In genomic region chr6:117317261-117317660, GRCh38 we compare ENCODE assay signal across 9 cellular contexts. TPM values are rescaled to one million over a fixed set of nuclear protein-coding genes. Genes with fewer than 3 reads are reported as not detected.
DNase-seq lines count a peak whose midpoint lies in the region; ATAC-seq and TF ChIP-seq lines count a peak whose summit lies in the region.
"Had no signal": no experiment of that assay in that cellular context is flagged by ENCODE, and none has a peak within 500 bp of the region (broad histone marks: within the 10 kb centered on the region; RNA-seq: fewer than 3 reads in every experiment).

No MANE protein-coding gene starts in this region.

- H3K27me3 ChIP-seq in MM.1S (replicated peaks; ENCODE audit: insufficient read depth, low read length) (no peaks in the 10 kb centered on the region), gastrocnemius medialis (no peaks in the 10 kb centered on the region)
- H3K27me3 ChIP-seq: BLaER1 treated with 17β-estradiol and CSF1 and Interleukin-3, amounts not matched to agents 10 nM and 100 nM had no signal

- in situ Hi-C loops in gastrocnemius medialis (cut with MboI; ENCODE audit: low sequenced_read_pairs in 4 of 4) = loop anchor here in 1 of 4 donors (5.0 kb wide), 1 partner anchor 350 kb away; no protein-coding TSS in a partner anchor

- no peak overlapping the region for H3K9ac ChIP-seq in MM.1S (ENCODE audit: low read length)
- H3K9ac ChIP-seq: BLaER1 treated with 17β-estradiol and CSF1 and Interleukin-3, amounts not matched to agents 10 nM and 100 nM had no signal

- TF ChIP-seq POLR2A in gastrocnemius medialis (IDR thresholded peaks at IDR 0.05) = no peak

- H3K9me3 Mint-ChIP-seq in effector memory CD8-positive, alpha-beta T cell = no peaks in the 10 kb centered on the region

- H3K4me1 Mint-ChIP-seq in effector memory CD8-positive, alpha-beta T cell (ENCODE audit: low read depth in 2 of 2) = no peaks in the 10 kb centered on the region

- no peak overlapping the region for H2AFZ ChIP-seq in MM.1S (ENCODE audit: low read length)

- no peaks in the 10 kb centered on the region for H3F3A ChIP-seq in MM.1S (ENCODE audit: insufficient read depth, low read length)

- no peaks in the 10 kb centered on the region for H3K9me2 ChIP-seq in MM.1S (replicated peaks; ENCODE audit: insufficient read depth, low read length)

- H3K36me3 Mint-ChIP-seq in effector memory CD8-positive, alpha-beta T cell (ENCODE audit: insufficient read depth) = no peaks in the 10 kb centered on the region

- no peaks in the 10 kb centered on the region for H3K79me2 ChIP-seq in MM.1S (ENCODE audit: low read length)

- no peak overlapping the region for H3K4me2 ChIP-seq in MM.1S (ENCODE audit: low read depth, low read length)
- H3K4me2 ChIP-seq: BLaER1 treated with 17β-estradiol and CSF1 and Interleukin-3, amounts not matched to agents 10 nM and 100 nM had no signal

- H3K4me1 ChIP-seq in MM.1S (ENCODE audit: low read length) (no peaks in the 10 kb centered on the region), gastrocnemius medialis (peaks cover 0 to 6% of the 10 kb centered on the region in 2 donors)
- H3K4me1 ChIP-seq: BLaER1 treated with 17β-estradiol and CSF1 and Interleukin-3, amounts not matched to agents 10 nM and 100 nM had no signal

- no peak overlapping the region for H3K27ac ChIP-seq in MM.1S (ENCODE audit: low read length)
- no peak overlapping the region for H3K27ac ChIP-seq in gastrocnemius medialis
- no peak overlapping the region for H3K27ac ChIP-seq in substantia nigra (ENCODE audit: low read depth, low read length, poor library complexity, severe bottlenecking)
- H3K27ac ChIP-seq: BLaER1 treated with 17β-estradiol and CSF1 and Interleukin-3, amounts not matched to agents 10 nM and 100 nM had no signal

- peaks cover 7 to 19% of the 10 kb centered on the region in 2 donors for H3K27me3 Mint-ChIP-seq in effector memory CD8-positive, alpha-beta T cell

- H3K4me3 Mint-ChIP-seq in effector memory CD8-positive, alpha-beta T cell = no peak overlapping the region

- intact Hi-C loops in gastrocnemius medialis (cut with DNase I; ENCODE audit: low total_unique reads) = loop anchor here (1.0 to 5.0 kb wide), 3 partner anchors 36 to 345 kb away; no protein-coding TSS in a partner anchor

- peak; percentile 62 for TF ChIP-seq CTCF in MM.1S (IDR thresholded peaks at IDR 0.05; ENCODE audit: low read length)
- peak; percentile 58 for TF ChIP-seq CTCF in choroid plexus epithelial cell (conservative IDR thresholded peaks at IDR 0.05; ENCODE audit: low read depth, low read length)
- peak; percentile 54 to 70 (median 63) for TF ChIP-seq CTCF in gastrocnemius medialis (IDR thresholded peaks at IDR 0.05 in 4 of 5, conservative IDR thresholded peaks at IDR 0.05 in 1 of 5)

- H3K4me3 ChIP-seq in MM.1S (ENCODE audit: low read length) (no peak overlapping the region), choroid plexus epithelial cell (ENCODE audit: low read depth, low read length) (no peak overlapping the region), gastrocnemius medialis (no peak overlapping the region)
- H3K4me3 ChIP-seq: BLaER1 treated with 17β-estradiol and CSF1 and Interleukin-3, amounts not matched to agents 10 nM and 100 nM had no signal

- peak; percentile 73 to 79 for ATAC-seq in gastrocnemius medialis
- ATAC-seq in effector memory CD8-positive, alpha-beta T cell (replicated peaks) = no peak

- H3K36me3 ChIP-seq in MM.1S (replicated peaks; ENCODE audit: insufficient read depth, low read length) = no peaks in the 10 kb centered on the region
- H3K36me3 ChIP-seq in gastrocnemius medialis = no peaks in the 10 kb centered on the region
- H3K36me3 ChIP-seq: BLaER1 treated with 17β-estradiol and CSF1 and Interleukin-3, amounts not matched to agents 10 nM and 100 nM had no signal

- DNase-seq in NCI-H510A treated with DMSO at 0.1 percent for 48 hours (lab: John Stamatoyannopoulos, UW) (peak; percentile 1), NCI-H510A (lab: John Stamatoyannopoulos, UW) (no peak), MM.1S (peak; percentile 46), choroid plexus epithelial cell (ENCODE audit: low read depth) (peak; percentile 40), gastrocnemius medialis (no peak), substantia nigra (lab: John Stamatoyannopoulos, UW) (no peak)
- DNase-seq in activated CD4-positive, CD25-positive, alpha-beta regulatory T cell (lab: John Stamatoyannopoulos, UW) = no peak
- no peak for DNase-seq in effector memory CD8-positive, alpha-beta T cell

- no peaks in the 10 kb centered on the region for H4K20me1 ChIP-seq in MM.1S (ENCODE audit: insufficient read depth, low read length)
- H4K20me1 ChIP-seq: BLaER1 treated with 17β-estradiol and CSF1 and Interleukin-3, amounts not matched to agents 10 nM and 100 nM had no signal

- H3K27ac Mint-ChIP-seq in effector memory CD8-positive, alpha-beta T cell = no peak overlapping the region

- H3K9me3 ChIP-seq in MM.1S (replicated peaks; ENCODE audit: insufficient read depth, low read length) (no peaks in the 10 kb centered on the region), gastrocnemius medialis (no peaks in the 10 kb centered on the region)
- H3K9me3 ChIP-seq: BLaER1 treated with 17β-estradiol and CSF1 and Interleukin-3, amounts not matched to agents 10 nM and 100 nM had no signal

RNA-seq across cellular contexts. Expression of gene VGLL2, which starts 51.9 kb away (rescaled TPM):
- 10 to 100 TPM in 2 of 4 donors, 1 to 10 TPM in 2; 4.9 to 27.5 (median 10.1) TPM for total RNA-seq in gastrocnemius medialis

Comparison
In these comparisons a context has a peak if more than half of its experiments do, and no peak if none do; other contexts are left out.
1. DNase-seq: peak in NCI-H510A treated with DMSO at 0.1 percent for 48 hours (single experiment), MM.1S (single experiment) and choroid plexus epithelial cell (single experiment); none in NCI-H510A (single experiment), gastrocnemius medialis (0 of 2), activated CD4-positive, CD25-positive, alpha-beta regulatory T cell (0 of 4), effector memory CD8-positive, alpha-beta T cell (0 of 3) and substantia nigra (0 of 49).
2. Peak in every context shown above with its lines, with median percentiles within 50 percentile points of each other: CTCF ChIP-seq.